7 cellular contexts compared by ENCODE assay signal in the genomic region with DNA sequence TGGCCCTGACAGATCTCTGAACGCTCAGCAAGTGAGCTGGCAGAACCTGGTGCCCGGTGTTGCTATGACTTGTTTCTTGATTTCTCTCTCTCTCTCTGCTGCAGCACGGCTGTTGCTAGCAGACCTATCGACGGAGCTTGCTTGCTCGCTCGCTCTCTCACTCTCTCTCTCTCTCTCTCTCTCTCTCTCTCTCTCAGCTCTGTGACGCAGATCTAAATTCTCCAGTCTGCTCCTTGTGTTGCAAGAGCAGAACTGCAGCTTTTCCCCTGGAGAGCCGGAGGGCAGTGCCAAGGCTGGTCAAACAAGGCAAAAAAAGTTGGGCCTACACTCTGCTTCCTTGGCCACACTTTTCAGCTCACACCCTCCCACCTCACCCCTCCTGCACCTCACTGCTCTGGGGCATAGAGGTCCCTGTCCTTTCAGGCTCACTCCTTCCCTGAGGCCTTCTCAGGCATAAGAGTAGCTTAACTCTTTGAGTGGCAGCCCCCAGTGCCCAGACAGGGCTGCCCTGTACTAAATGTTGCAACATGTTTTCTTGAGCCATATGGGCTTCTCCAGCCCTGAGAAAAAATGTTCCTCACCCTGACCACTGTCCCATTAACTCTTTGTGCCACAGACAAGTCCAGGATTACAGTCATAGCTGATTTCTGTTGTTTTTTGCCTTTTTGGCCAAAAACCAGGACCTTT.
DNase-seq lines count a peak whose midpoint lies in the region; ATAC-seq, FAIRE-seq and TF ChIP-seq lines count a peak whose summit lies in the region.

No MANE protein-coding gene starts in this region.

- ATAC-seq in GM18498 (IDR thresholded peaks at IDR 0.05; ENCODE audit: unreplicated experiment) (peak; percentile 23), HG03039 (IDR thresholded peaks at IDR 0.05; ENCODE audit: unreplicated experiment) (peak; percentile 24), thoracic aorta (ENCODE audit: insufficient number of reproducible peaks, low FRiP score, low read depth) (peak; percentile 48)

- H3K27ac ChIP-seq in thoracic aorta: peak overlapping the region; percentile 99

- no peaks in the 10 kb centered on the region for H3K27me3 ChIP-seq in thoracic aorta (replicated peaks; ENCODE audit: insufficient read depth)

- H3K36me3 ChIP-seq in thoracic aorta: no peaks in the 10 kb centered on the region

- peak overlapping the region; percentile 80 for H3K4me3 ChIP-seq in thoracic aorta

- TF ChIP-seq CTCF in thoracic aorta (IDR thresholded peaks at IDR 0.05): peak; percentile 52

- DNase-seq in activated naive CD4-positive, alpha-beta T cell treated with anti-CD3 and anti-CD28 coated beads, Interleukin-2, amount 50 U/mL, for 16 hours: peak; percentile 80
- DNase-seq in frontal cortex (ENCODE audit: low spot score in 2 of 2) (peak; percentile 62 to 71), occipital lobe (lab: John Stamatoyannopoulos, UW) (peak; percentile 88), thoracic aorta (ENCODE audit: low spot score) (peak; percentile 69)

- no peaks in the 10 kb centered on the region for H3K9me3 ChIP-seq in thoracic aorta

- FAIRE-seq in frontal cortex (lab: Jason Lieb, UNC): no peak

- TF ChIP-seq POLR2A in Raji (IDR thresholded peaks at IDR 0.05; ENCODE audit: insufficient read depth, low read depth, low read length): peak; percentile 65

- H3K4me1 ChIP-seq in thoracic aorta (ENCODE audit: control insufficient read depth in 1 of 2, low read depth in 2 of 2): peaks cover 35 to 59% of the 10 kb centered on the region in 2 donors

Comparison
In these comparisons a context has a peak if more than half of its experiments do, and no peak if none do; other contexts are left out.
1. Peak in every context shown above with its lines: DNase-seq, ATAC-seq, H3K4me3 ChIP-seq and H3K27ac ChIP-seq.